Comparison of ENCODE assay signal across 10 cellular contexts in the genomic region with DNA sequence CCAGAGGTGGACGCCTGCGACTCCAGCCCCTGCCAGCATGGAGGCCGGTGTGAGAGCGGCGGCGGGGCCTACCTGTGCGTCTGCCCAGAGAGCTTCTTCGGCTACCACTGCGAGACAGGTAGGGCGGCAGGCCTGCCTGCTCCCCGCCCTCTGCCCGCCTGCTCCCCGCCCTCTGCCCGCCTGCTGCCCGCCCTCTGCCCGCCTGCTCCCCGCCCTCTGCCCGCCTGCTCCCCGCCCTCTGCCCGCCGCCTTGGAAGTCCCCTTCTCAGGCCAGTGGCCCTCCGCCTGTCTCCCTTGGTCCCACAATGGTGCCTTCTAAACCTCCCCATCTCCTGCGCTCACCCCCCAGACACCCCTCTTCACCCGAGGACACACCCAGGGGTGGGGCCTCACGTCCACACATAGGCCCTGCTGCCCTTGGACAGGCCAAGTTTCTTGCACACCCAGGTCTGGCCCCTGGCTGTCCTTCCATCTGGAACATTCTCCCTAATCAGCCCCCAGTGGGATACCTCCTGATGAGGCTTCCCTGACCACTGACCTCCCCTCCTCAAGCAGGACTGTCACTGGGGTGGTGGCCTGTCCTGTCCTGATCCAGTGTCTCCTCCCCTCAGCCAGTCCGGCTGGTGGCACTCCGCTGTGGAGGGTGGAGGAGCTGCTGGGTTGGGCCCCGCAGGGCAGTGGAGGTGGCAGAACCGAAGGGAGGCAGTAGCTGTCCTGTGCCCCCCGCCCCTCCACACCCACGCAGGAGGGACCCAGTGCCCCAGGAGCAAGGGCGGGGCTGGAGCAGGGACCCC. TPM values are rescaled to one million over a fixed set of nuclear protein-coding genes. Genes with fewer than 3 reads are reported as not detected.
DNase-seq lines count a peak whose midpoint lies in the region; TF ChIP-seq lines count a peak whose summit lies in the region.
"Had no signal": no experiment of that assay in that cellular context is flagged by ENCODE, and none has a peak within 500 bp of the region (broad histone marks: within the 10 kb centered on the region; RNA-seq: fewer than 3 reads in every experiment).

No MANE protein-coding gene starts in this region.

- H3K4me1 ChIP-seq in right atrium auricular region (peaks cover 0 to 7% of the 10 kb centered on the region in 2 donors), tibial artery (peaks cover 0 to 21% (median 5%) of the 10 kb centered on the region in 4 donors)

- no peaks in the 10 kb centered on the region for H3K27me3 ChIP-seq in right atrium auricular region
- H3K27me3 ChIP-seq in tibial artery, result peaks cover 0 to 29% of the 10 kb centered on the region in 2 donors
- H3K27me3 ChIP-seq: tibial nerve had no signal

- H3K36me3 ChIP-seq in right atrium auricular region (peaks cover 8% of the 10 kb centered on the region), tibial artery (peaks cover 4 to 49% (median 41%) of the 10 kb centered on the region in 3 donors)

- no peak overlapping the region for H3K27ac ChIP-seq in right atrium auricular region
- H3K27ac ChIP-seq in tibial artery, result no peak overlapping the region
- H3K27ac ChIP-seq: 22Rv1 had no signal

- intact Hi-C loops in tibial artery (cut with DNase I; ENCODE audit: low total_unique reads), result no loop called here

- H3K9me3 ChIP-seq in right atrium auricular region, result no peaks in the 10 kb centered on the region
- H3K9me3 ChIP-seq in tibial artery, result no peaks in the 10 kb centered on the region
- H3K9me3 ChIP-seq: tibial nerve had no signal

- no peak overlapping the region for H3K4me3 ChIP-seq in right atrium auricular region
- H3K4me3 ChIP-seq in tibial artery, result no peak overlapping the region

- TF ChIP-seq CTCF in right atrium auricular region (IDR thresholded peaks at IDR 0.05) (no peak), tibial artery (IDR thresholded peaks at IDR 0.05) (no peak)

- DNase-seq in NCI-H1417 (lab: John Stamatoyannopoulos, UW) (peak; percentile 24 to 72 (median 63)), NCI-H1417 treated with DMSO at 0.1 percent for 48 hours (lab: John Stamatoyannopoulos, UW) (no peak), right atrium auricular region (ENCODE audit: low spot score) (peak; percentile 50), NCI-H146 treated with DMSO at 0.1 percent for 48 hours (lab: John Stamatoyannopoulos, UW; ENCODE audit: unreplicated experiment) (no peak), tibial artery (no peak), NCI-H187 treated with DMSO at 0.1 percent for 48 hours (lab: John Stamatoyannopoulos, UW) (no peak)
- DNase-seq in activated CD8-positive, alpha-beta memory T cell treated with anti-CD3 and anti-CD28 coated beads, Interleukin-2, amount 50 U/mL, for 1 hour (ENCODE audit: extremely low read depth), result peak; percentile 19
- DNase-seq in stimulated activated CD4-positive, alpha-beta T cell treated with anti-CD3 and anti-CD28 coated beads, Interleukin-4, amount 100 ng/mL, for 1 hour, result peak; percentile 46

RNA-seq across cellular contexts. Expression of a gene that starts 37.9 kb away (rescaled TPM):
- total RNA-seq in right atrium auricular region, result 10 to 100 TPM; 20.6 to 25.3 TPM

Comparison
In these comparisons a context has a peak if more than half of its experiments do, and no peak if none do; other contexts are left out.
1. DNase-seq: peak in NCI-H1417 (3 of 3), activated CD8-positive, alpha-beta memory T cell treated with anti-CD3 and anti-CD28 coated beads, Interleukin-2, amount 50 U/mL, for 1 hour (single experiment), right atrium auricular region (single experiment) and stimulated activated CD4-positive, alpha-beta T cell treated with anti-CD3 and anti-CD28 coated beads, Interleukin-4, amount 100 ng/mL, for 1 hour (single experiment); none in NCI-H1417 treated with DMSO at 0.1 percent for 48 hours (single experiment), NCI-H146 treated with DMSO at 0.1 percent for 48 hours (single experiment), tibial artery (0 of 2) and NCI-H187 treated with DMSO at 0.1 percent for 48 hours (single experiment).